Comparison of ENCODE assay signal across 11 cellular contexts in genomic region chr2:66440692-66441091, GRCh38. TPM values are rescaled to one million over a fixed set of nuclear protein-coding genes. Genes with fewer than 3 reads are reported as not detected.
DNase-seq lines count a peak whose midpoint lies in the region; ATAC-seq and TF ChIP-seq lines count a peak whose summit lies in the region.
"Had no signal": no experiment of that assay in that cellular context is flagged by ENCODE, and none has a peak within 500 bp of the region (broad histone marks: within the 10 kb centered on the region; RNA-seq: fewer than 3 reads in every experiment).

No MANE protein-coding gene starts in this region.

- DNase-seq in A673 (ENCODE audit: low spot score) (peak; percentile 50), heart left ventricle (peak in 3 of 5 donors; percentile 27 to 49 (median 37)), trophoblast cell (no peak), SHP77 treated with DMSO at 0.1 percent for 48 hours (lab: John Stamatoyannopoulos, UW) (no peak), NCI-H2196 treated with DMSO at 0.1 percent for 48 hours (lab: John Stamatoyannopoulos, UW; ENCODE audit: unreplicated experiment) (no peak)
- DNase-seq in activated CD4-positive, alpha-beta T cell treated with anti-CD3 and anti-CD28 coated beads for 4 hours, result no peak
- DNase-seq: NCI-H510A treated with DMSO at 0.1 percent for 48 hours; stimulated activated CD4-positive, alpha-beta T cell treated with anti-CD3 and anti-CD28 coated beads, Interleukin-4, amount 100 ng/mL, for 4 hours had no signal

- no peak overlapping the region for H2BK120ac ChIP-seq in trophoblast cell (ENCODE audit: insufficient read depth, low read length, poor library complexity)

- H2BK12ac ChIP-seq in trophoblast cell (ENCODE audit: low read length), result no peak overlapping the region

- no peak for ATAC-seq in heart left ventricle
- ATAC-seq in HG03442 (IDR thresholded peaks at IDR 0.05; ENCODE audit: unreplicated experiment), result no peak

- intact Hi-C loops in A673 (cut with micrococcal nuclease; ENCODE audit: unreplicated experiment) (no loop called here), heart left ventricle (cut with DNase I) (loop anchor here in 3 of 10 donors (5.0 kb wide), 1 partner anchor 57 kb away; no protein-coding TSS in a partner anchor)

- no peak overlapping the region for H3K23ac ChIP-seq in trophoblast cell (ENCODE audit: low read length)

- no peak overlapping the region for H2AFZ ChIP-seq in trophoblast cell (ENCODE audit: insufficient read depth, low read length, poor library complexity)

- H3K27ac ChIP-seq in A673 (ENCODE audit: low read depth, low read length, poor library complexity, severe bottlenecking) (peak overlapping the region; percentile 95), heart left ventricle (peak overlapping the region; percentile 28 to 96 (median 92)), trophoblast cell (ENCODE audit: low read depth, low read length) (peak overlapping the region; percentile 3)
- H3K27ac ChIP-seq: VCaP had no signal

- no peak overlapping the region for H4K8ac ChIP-seq in trophoblast cell (ENCODE audit: low read depth, low read length)

- H3K14ac ChIP-seq in trophoblast cell (ENCODE audit: low read length), result peak overlapping the region; percentile 2

- H3K4me2 ChIP-seq in trophoblast cell (ENCODE audit: low read length), result peak overlapping the region; percentile 63

- H3K79me2 ChIP-seq in trophoblast cell (ENCODE audit: control insufficient read depth, insufficient read depth, low read length, poor library complexity), result peaks cover 25% of the 10 kb centered on the region

- H2AK5ac ChIP-seq in trophoblast cell (ENCODE audit: low read length), result no peak overlapping the region

- no peak for TF ChIP-seq POLR2A in heart left ventricle (IDR thresholded peaks at IDR 0.05)

- peak overlapping the region; percentile 55 for H3K9ac ChIP-seq in trophoblast cell (ENCODE audit: low read length)

- H3K36me3 ChIP-seq in A673 (ENCODE audit: insufficient read depth, low read length, poor library complexity, severe bottlenecking) (peaks cover 80% of the 10 kb centered on the region), heart left ventricle (peaks cover 0 to 21% (median 7%) of the 10 kb centered on the region in 9 donors), trophoblast cell (ENCODE audit: control insufficient read depth in 1 of 2, insufficient read depth in 2 of 2, low read length in 2 of 2) (peaks cover 13 to 18% of the 10 kb centered on the region in 2 experiments)

- H3K79me1 ChIP-seq in trophoblast cell (ENCODE audit: low read length), result peaks cover 40% of the 10 kb centered on the region

- H3K4ac ChIP-seq in trophoblast cell (ENCODE audit: low read depth, low read length), result peak overlapping the region; percentile 39

- no peak overlapping the region for H4K12ac ChIP-seq in trophoblast cell (ENCODE audit: low read depth, low read length)

- BruUV-seq in A673 (replicated peaks; lab: Mats Ljungman, UMichigan), result no TSS peak

- TF ChIP-seq CTCF in A673 (conservative IDR thresholded peaks at IDR 0.05; ENCODE audit: low read depth, low read length), result no peak
- TF ChIP-seq CTCF in WI38 (IDR thresholded peaks at IDR 0.05; ENCODE audit: low read depth, low read length), result no peak
- TF ChIP-seq CTCF in heart left ventricle (IDR thresholded peaks at IDR 0.05), result no peak

- H3K4me3 ChIP-seq in A673 (ENCODE audit: low read depth, low read length, poor library complexity, severe bottlenecking) (peak overlapping the region; percentile 59), WI38 (ENCODE audit: low read depth, low read length) (peak overlapping the region; percentile 74), heart left ventricle (peak overlapping the region; percentile 53 to 91 (median 74)), trophoblast cell (ENCODE audit: low read depth, low read length) (no peak overlapping the region)

- H3K27me3 ChIP-seq in A673 (replicated peaks; ENCODE audit: insufficient read depth, low read depth, low read length, poor library complexity), result no peaks in the 10 kb centered on the region
- peaks cover 0 to 72% (median 0%) of the 10 kb centered on the region in 9 donors for H3K27me3 ChIP-seq in heart left ventricle
- no peaks in the 10 kb centered on the region for H3K27me3 ChIP-seq in trophoblast cell (ENCODE audit: insufficient read depth, low read length)

- WGBS in heart left ventricle, 4 donors, result 1 to 11% (median 2%) methylated on average over 20 of the region's 20 CpGs
- WGBS in trophoblast cell (ENCODE audit: extremely low coverage, insufficient coverage, insufficient read length), result no CpG with 5 or more reads among the region's 20 CpGs

- H2BK5ac ChIP-seq in trophoblast cell (ENCODE audit: low read depth, low read length, poor library complexity), result no peak overlapping the region

- peak overlapping the region; percentile 10 for H4K91ac ChIP-seq in trophoblast cell (ENCODE audit: low read depth, low read length)

- peaks cover 29% of the 10 kb centered on the region for H3K4me1 ChIP-seq in A673 (ENCODE audit: insufficient read depth, low read length, poor library complexity, severe bottlenecking)
- H3K4me1 ChIP-seq in heart left ventricle, result peaks cover 0 to 39% (median 8%) of the 10 kb centered on the region in 12 donors
- H3K4me1 ChIP-seq in trophoblast cell (ENCODE audit: control insufficient read depth in 1 of 2, insufficient read depth in 2 of 2, low read length in 2 of 2), result peaks cover 21 to 22% of the 10 kb centered on the region in 2 experiments

- CTCF ChIA-PET in A673 (lab: Charles Lee), result interaction anchor here (0.7 kb wide), 1 partner anchor 17 kb away, joined by 3 read pairs; no protein-coding TSS in a partner anchor

- H3K9me3 ChIP-seq in A673 (ENCODE audit: low read depth, low read length, poor library complexity, severe bottlenecking) (no peaks in the 10 kb centered on the region), heart left ventricle (no peaks in the 10 kb centered on the region), trophoblast cell (ENCODE audit: insufficient read depth, low read depth, low read length) (no peaks in the 10 kb centered on the region)

- POLR2A ChIA-PET in A673 (lab: Charles Lee; ENCODE audit: low non-redundant PET), result no interaction called here

- no peak overlapping the region for H3K18ac ChIP-seq in trophoblast cell (ENCODE audit: low read length)

RNA-seq across cellular contexts. Expression of gene MEIS1, which starts 5.8 kb away (rescaled TPM):
- total RNA-seq in A673 (2021) (89.4 and 103 TPM in 2 replicates), heart left ventricle (10 to 100 TPM; 21.3 to 50.8 (median 41.8) TPM)
- 10 to 100 TPM; 12.9 to 55.7 TPM for polyA plus RNA-seq in heart left ventricle
- 19.4 and 19.9 TPM in 2 replicates for polyA plus RNA-seq in trophoblast cell (2013)

Comparison
In these comparisons a context has a peak if more than half of its experiments do, and no peak if none do; other contexts are left out.
1. DNase-seq: peak in A673 (single experiment) and heart left ventricle (3 of 5); none in trophoblast cell (0 of 2), activated CD4-positive, alpha-beta T cell treated with anti-CD3 and anti-CD28 coated beads for 4 hours (0 of 2), SHP77 treated with DMSO at 0.1 percent for 48 hours (single experiment) and NCI-H2196 treated with DMSO at 0.1 percent for 48 hours (single experiment).
2. H3K27ac ChIP-seq: peak in every context shown above with its lines; median percentile 95 in A673; 92 in heart left ventricle; 3 in trophoblast cell.